Comparison of ENCODE assay signal across 8 cellular contexts in genomic region chr12:115998119-115998633, GRCh38.
DNase-seq lines count a peak whose midpoint lies in the region; ATAC-seq and TF ChIP-seq lines count a peak whose summit lies in the region.

No MANE protein-coding gene starts in this region.

- H3K9ac ChIP-seq in OCI-LY1 (ENCODE audit: low read length), result no peak overlapping the region

- H3K4me1 ChIP-seq in HEK293 (ENCODE audit: control insufficient read depth, insufficient read depth, low read length) (peaks cover 14% of the 10 kb centered on the region), OCI-LY1 (ENCODE audit: insufficient read depth, low read length, severe bottlenecking) (peaks cover 7% of the 10 kb centered on the region), lung (ENCODE audit: control insufficient read depth in 2 of 2, insufficient read depth in 2 of 2, low read length in 2 of 2) (peaks cover 0 to 4% of the 10 kb centered on the region in 2 donors)

- H3K4me3 ChIP-seq in HEK293 (ENCODE audit: low read depth, low read length) (no peak overlapping the region), OCI-LY1 (ENCODE audit: low read depth, low read length, poor library complexity, severe bottlenecking) (no peak overlapping the region), lung (no peak overlapping the region)

- H3F3A ChIP-seq in OCI-LY1 (ENCODE audit: insufficient read depth, low read length), result no peaks in the 10 kb centered on the region

- H3K79me2 ChIP-seq in OCI-LY1 (ENCODE audit: insufficient read depth, low read length), result no peaks in the 10 kb centered on the region

- peaks cover 14 to 45% of the 10 kb centered on the region in 2 experiments for H3K36me3 ChIP-seq in HEK293 (ENCODE audit: control insufficient read depth in 2 of 2, insufficient read depth in 1 of 2, low read length in 2 of 2)
- H3K36me3 ChIP-seq in OCI-LY1 (ENCODE audit: insufficient read depth, low read length), result peaks cover 22% of the 10 kb centered on the region; the same call in 1 of the 2 replicates
- H3K36me3 ChIP-seq in lung (ENCODE audit: control insufficient read depth in 2 of 2, insufficient read depth in 2 of 2, low read length in 2 of 2), result peaks cover 17 to 18% of the 10 kb centered on the region in 2 donors

- no peak for TF ChIP-seq POLR2A in GM18505 (IDR thresholded peaks at IDR 0.05; ENCODE audit: borderline replicate concordance, extremely low read depth, insufficient read depth, insufficient read length)

- H3K27ac ChIP-seq in HEK293 (ENCODE audit: extremely low read depth, low read depth, low read length) (no peak overlapping the region), OCI-LY1 (ENCODE audit: low read depth, low read length, poor library complexity, severe bottlenecking) (no peak overlapping the region), lung (ENCODE audit: low read depth in 1 of 2, low read length in 1 of 2) (peak overlapping the region in 1 of 2 donors; percentile 70)

- no peaks in the 10 kb centered on the region for H3K9me2 ChIP-seq in OCI-LY1 (ENCODE audit: low read depth, low read length)

- CTCF ChIA-PET in HEK293 (lab: Yijun Ruan, JAX), result interaction anchor here (0.5 to 2.9 kb wide), 19 partner anchors 8 to 700 kb away, joined by 3 to 14 read pairs (median 5); no protein-coding TSS in a partner anchor

- WGBS in lung, 2 donors, result 47 to 54% methylated on average over 3 of the region's 3 CpGs

- no peak overlapping the region for H2AFZ ChIP-seq in OCI-LY1 (ENCODE audit: low read length)

- no peak for TF ChIP-seq CTCF in HEK293 (tag by site-specific recombination; IDR thresholded peaks at IDR 0.05)
- peak; percentile 78 for TF ChIP-seq CTCF in OCI-LY1 (IDR thresholded peaks at IDR 0.05; ENCODE audit: low read length)
- TF ChIP-seq CTCF in lung (IDR thresholded peaks at IDR 0.05; ENCODE audit: control extremely low read depth, extremely low read depth), result peak; percentile 51

- no peak overlapping the region; the same call in 1 of the 2 replicates for H3K4me2 ChIP-seq in OCI-LY1 (ENCODE audit: low read length)

- peak; percentile 23 for DNase-seq in Daoy (ENCODE audit: low read depth)
- DNase-seq in dermis microvascular lymphatic vessel endothelial cell (ENCODE audit: low read depth in 2 of 2), result peak; percentile 38 to 60
- no peak for DNase-seq in lung (ENCODE audit: low spot score)
- DNase-seq in NCI-H1092 (lab: John Stamatoyannopoulos, UW), result no peak

- POLR2A ChIA-PET in HEK293 (lab: Yijun Ruan, JAX), result no interaction called here

- no peaks in the 10 kb centered on the region for H4K20me1 ChIP-seq in OCI-LY1 (ENCODE audit: insufficient read depth, low read length)

- H3K9me3 ChIP-seq in HEK293 (ENCODE audit: control insufficient read depth, insufficient read depth, low read depth, low read length) (no peaks in the 10 kb centered on the region), OCI-LY1 (ENCODE audit: low read length) (no peaks in the 10 kb centered on the region), lung (ENCODE audit: control insufficient read depth in 2 of 2, insufficient read depth in 1 of 2, low read length in 1 of 2) (no peaks in the 10 kb centered on the region)

- H3K27me3 ChIP-seq in OCI-LY1 (ENCODE audit: insufficient read depth, low read length), result no peaks in the 10 kb centered on the region
- H3K27me3 ChIP-seq in lung (ENCODE audit: control insufficient read depth, insufficient read depth), result no peaks in the 10 kb centered on the region

- ATAC-seq in lung (ENCODE audit: insufficient read depth, low FRiP score) (peak; percentile 66), HG03354 (IDR thresholded peaks at IDR 0.05; ENCODE audit: poor library complexity, severe bottlenecking, unreplicated experiment) (no peak), GM18505 (IDR thresholded peaks at IDR 0.05; ENCODE audit: unreplicated experiment) (no peak)

TF ChIP-seq in HEK293, 187 proteins besides CTCF, POLR2A, EP300 and RAD21:
- TF ChIP-seq ZNF792 (tag by site-specific recombination; IDR thresholded peaks at IDR 0.05) (no peak), ZNF660 (tag by site-specific recombination; IDR thresholded peaks at IDR 0.05) (no peak), HOXC10 (CRISPR knock-in tag; IDR thresholded peaks at IDR 0.05) (no peak), ZNF214 (tag by site-specific recombination; IDR thresholded peaks at IDR 0.05; ENCODE audit: borderline replicate concordance) (no peak), ZNF354C (tag by site-specific recombination; IDR thresholded peaks at IDR 0.05; ENCODE audit: borderline replicate concordance, low read depth) (no peak), KLF8 (tag by site-specific recombination; IDR thresholded peaks at IDR 0.05) (no peak), INSM2 (tag by site-specific recombination; IDR thresholded peaks at IDR 0.05) (no peak), ZNF629 (tag by site-specific recombination; IDR thresholded peaks at IDR 0.05) (no peak), KLF16 (tag by site-specific recombination; IDR thresholded peaks at IDR 0.05) (no peak), ZNF223 (tag by site-specific recombination; IDR thresholded peaks at IDR 0.05) (no peak), ZNF292 (tag by site-specific recombination; IDR thresholded peaks at IDR 0.05; ENCODE audit: borderline replicate concordance, low read depth) (no peak), SCRT1 (tag by site-specific recombination; IDR thresholded peaks at IDR 0.05; ENCODE audit: borderline replicate concordance) (peak; percentile 62; the same call in 1 of the 2 replicates), SCRT2 (tag by site-specific recombination; IDR thresholded peaks at IDR 0.05) (peak; percentile 88), ZNF664 (tag by site-specific recombination; IDR thresholded peaks at IDR 0.05) (0 out of 2 replicates have a peak, but pooled peaks have one; percentile 10), ZNF658 (tag by site-specific recombination; IDR thresholded peaks at IDR 0.05) (no peak), ZNF654 (tag by site-specific recombination; IDR thresholded peaks at IDR 0.05; ENCODE audit: low read depth) (peak; percentile 73), ZNF544 (tag by site-specific recombination; IDR thresholded peaks at IDR 0.05) (no peak), ZNF555 (tag by site-specific recombination; conservative IDR thresholded peaks at IDR 0.05) (no peak), ZFP37 (tag by site-specific recombination; IDR thresholded peaks at IDR 0.05) (no peak)
- TF ChIP-seq, protein P1, sequence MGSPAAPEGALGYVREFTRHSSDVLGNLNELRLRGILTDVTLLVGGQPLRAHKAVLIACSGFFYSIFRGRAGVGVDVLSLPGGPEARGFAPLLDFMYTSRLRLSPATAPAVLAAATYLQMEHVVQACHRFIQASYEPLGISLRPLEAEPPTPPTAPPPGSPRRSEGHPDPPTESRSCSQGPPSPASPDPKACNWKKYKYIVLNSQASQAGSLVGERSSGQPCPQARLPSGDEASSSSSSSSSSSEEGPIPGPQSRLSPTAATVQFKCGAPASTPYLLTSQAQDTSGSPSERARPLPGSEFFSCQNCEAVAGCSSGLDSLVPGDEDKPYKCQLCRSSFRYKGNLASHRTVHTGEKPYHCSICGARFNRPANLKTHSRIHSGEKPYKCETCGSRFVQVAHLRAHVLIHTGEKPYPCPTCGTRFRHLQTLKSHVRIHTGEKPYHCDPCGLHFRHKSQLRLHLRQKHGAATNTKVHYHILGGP (tag by site-specific recombination; IDR thresholded peaks at IDR 0.05), result no peak
- TF ChIP-seq, protein P2, sequence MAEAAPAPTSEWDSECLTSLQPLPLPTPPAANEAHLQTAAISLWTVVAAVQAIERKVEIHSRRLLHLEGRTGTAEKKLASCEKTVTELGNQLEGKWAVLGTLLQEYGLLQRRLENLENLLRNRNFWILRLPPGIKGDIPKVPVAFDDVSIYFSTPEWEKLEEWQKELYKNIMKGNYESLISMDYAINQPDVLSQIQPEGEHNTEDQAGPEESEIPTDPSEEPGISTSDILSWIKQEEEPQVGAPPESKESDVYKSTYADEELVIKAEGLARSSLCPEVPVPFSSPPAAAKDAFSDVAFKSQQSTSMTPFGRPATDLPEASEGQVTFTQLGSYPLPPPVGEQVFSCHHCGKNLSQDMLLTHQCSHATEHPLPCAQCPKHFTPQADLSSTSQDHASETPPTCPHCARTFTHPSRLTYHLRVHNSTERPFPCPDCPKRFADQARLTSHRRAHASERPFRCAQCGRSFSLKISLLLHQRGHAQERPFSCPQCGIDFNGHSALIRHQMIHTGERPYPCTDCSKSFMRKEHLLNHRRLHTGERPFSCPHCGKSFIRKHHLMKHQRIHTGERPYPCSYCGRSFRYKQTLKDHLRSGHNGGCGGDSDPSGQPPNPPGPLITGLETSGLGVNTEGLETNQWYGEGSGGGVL (tag by site-specific recombination; IDR thresholded peaks at IDR 0.05), result no peak
- TF ChIP-seq, protein P3, sequence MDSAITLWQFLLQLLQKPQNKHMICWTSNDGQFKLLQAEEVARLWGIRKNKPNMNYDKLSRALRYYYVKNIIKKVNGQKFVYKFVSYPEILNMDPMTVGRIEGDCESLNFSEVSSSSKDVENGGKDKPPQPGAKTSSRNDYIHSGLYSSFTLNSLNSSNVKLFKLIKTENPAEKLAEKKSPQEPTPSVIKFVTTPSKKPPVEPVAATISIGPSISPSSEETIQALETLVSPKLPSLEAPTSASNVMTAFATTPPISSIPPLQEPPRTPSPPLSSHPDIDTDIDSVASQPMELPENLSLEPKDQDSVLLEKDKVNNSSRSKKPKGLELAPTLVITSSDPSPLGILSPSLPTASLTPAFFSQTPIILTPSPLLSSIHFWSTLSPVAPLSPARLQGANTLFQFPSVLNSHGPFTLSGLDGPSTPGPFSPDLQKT (IDR thresholded peaks at IDR 0.05; ENCODE audit: borderline replicate concordance, low read depth, low read length), result no peak

Comparison
In these comparisons a context has a peak if more than half of its experiments do, and no peak if none do; other contexts are left out.
1. DNase-seq: peak in Daoy (single experiment) and dermis microvascular lymphatic vessel endothelial cell (2 of 2); none in lung (single experiment) and NCI-H1092 (single experiment).